8 cellular contexts compared by ENCODE assay signal in the genomic region with DNA sequence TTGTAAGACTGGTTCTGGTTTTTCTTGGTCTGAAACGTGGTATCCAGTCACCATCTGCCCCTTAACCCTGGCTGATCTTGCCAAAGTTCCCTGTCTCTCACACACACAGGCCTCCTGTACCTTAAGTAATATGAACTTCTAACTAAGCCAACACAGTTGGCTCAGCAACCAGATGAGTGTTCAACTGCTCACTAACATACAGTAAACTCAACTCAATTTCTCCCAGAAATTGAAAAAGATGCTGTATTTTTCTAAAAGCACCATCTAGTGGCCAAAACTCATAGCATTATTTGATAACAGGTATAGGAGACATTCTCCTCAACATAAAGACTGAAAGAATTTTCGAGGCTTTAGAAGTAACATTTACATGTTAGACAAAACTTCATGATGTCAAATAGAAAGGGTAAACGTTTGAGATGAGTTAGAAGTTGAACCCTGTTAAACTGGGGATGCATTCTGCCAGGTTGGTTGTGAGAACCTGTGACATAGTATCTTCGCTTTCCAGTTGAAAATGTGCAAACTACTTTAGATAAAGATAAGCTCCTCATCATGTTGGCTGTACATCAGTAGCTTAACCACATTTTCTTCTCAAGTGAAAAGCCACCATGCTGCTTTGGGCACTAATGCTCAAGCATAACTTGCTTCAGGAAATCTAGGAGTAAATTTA. TPM values are rescaled to one million over a fixed set of nuclear protein-coding genes. Genes with fewer than 3 reads are reported as not detected.
A peak's percentile ranks its signal among the peaks of the same experiment; 100 is the strongest.
DNase-seq lines count a peak whose midpoint lies in the region; ATAC-seq and TF ChIP-seq lines count a peak whose summit lies in the region.

No MANE protein-coding gene starts in this region.

- H3K4me3 ChIP-seq in LNCaP clone FGC (ENCODE audit: low read depth, low read length): no peak overlapping the region
- no peak overlapping the region for H3K4me3 ChIP-seq in ascending aorta
- H3K4me3 ChIP-seq in testis: no peak overlapping the region

- WGBS in testis, 2 donors: 57 to 70% methylated on average over 4 of the region's 4 CpGs

- H3K27ac ChIP-seq in ascending aorta (peak overlapping the region; percentile 31 to 55), testis (no peak overlapping the region)

- H3K9me3 ChIP-seq in ascending aorta (no peaks in the 10 kb centered on the region), testis (no peaks in the 10 kb centered on the region)

- DNase-seq in NCI-H146 (lab: John Stamatoyannopoulos, UW) (peak; percentile 3), NCI-H146 treated with DMSO at 0.1 percent for 48 hours (lab: John Stamatoyannopoulos, UW; ENCODE audit: unreplicated experiment) (no peak), LNCaP clone FGC (ENCODE audit: low read depth) (no peak), ascending aorta (ENCODE audit: low spot score in 2 of 2) (no peak), kidney glomerular epithelial cell (lab: John Stamatoyannopoulos, UW) (peak; percentile 6), testis (no peak)

- H3K27me3 ChIP-seq in ascending aorta: no peaks in the 10 kb centered on the region
- H3K27me3 ChIP-seq in testis: no peaks in the 10 kb centered on the region

- peaks cover 20 to 27% of the 10 kb centered on the region in 2 donors for H3K36me3 ChIP-seq in ascending aorta
- H3K36me3 ChIP-seq in testis (ENCODE audit: low read depth, missing control alignments): no peaks in the 10 kb centered on the region

- no peak for TF ChIP-seq POLR2A in testis (IDR thresholded peaks at IDR 0.05)

- TF ChIP-seq CTCF in LNCaP clone FGC (IDR thresholded peaks at IDR 0.05; ENCODE audit: control insufficient read depth, extremely low read depth, insufficient read depth) (peak; percentile 54), ascending aorta (IDR thresholded peaks at IDR 0.05) (peak; percentile 32 to 56 (median 46)), testis (IDR thresholded peaks at IDR 0.05) (peak; percentile 31 to 60 (median 44))

- ATAC-seq in HG03342 (IDR thresholded peaks at IDR 0.05; ENCODE audit: unreplicated experiment): no peak
- ATAC-seq in GM19397 (IDR thresholded peaks at IDR 0.05; ENCODE audit: unreplicated experiment): no peak

- H3K4me1 ChIP-seq in ascending aorta (peaks cover 0 to 11% of the 10 kb centered on the region in 2 donors), testis (no peaks in the 10 kb centered on the region)

- intact Hi-C loops in ascending aorta (cut with DNase I): loop anchor here (2.0 kb wide), 2 partner anchors 96 to 534 kb away; a partner anchor contains a TSS
- intact Hi-C loops in testis (cut with DNase I; ENCODE audit: low total_unique reads): no loop called here

RNA-seq across cellular contexts. Expression of a gene that starts 31.2 kb away (rescaled TPM):
- total RNA-seq in ascending aorta: 140 TPM
- 100 to 1,000 TPM; 261 to 288 TPM for total RNA-seq in testis
- 259 TPM for polyA plus RNA-seq in testis (ENCODE audit: insufficient read depth, low read depth, low replicate concordance)

Comparison
In these comparisons a context has a peak if more than half of its experiments do, and no peak if none do; other contexts are left out.
1. DNase-seq: peak in NCI-H146 (single experiment) and kidney glomerular epithelial cell (single experiment); none in NCI-H146 treated with DMSO at 0.1 percent for 48 hours (single experiment), LNCaP clone FGC (single experiment), ascending aorta (0 of 2) and testis (single experiment).
2. H3K27ac ChIP-seq: peak in ascending aorta (2 of 2); none in testis (0 of 2).
3. Peak in every context shown above with its lines, with median percentiles within 50 percentile points of each other: CTCF ChIP-seq.